Comparison of ENCODE assay signal across 1 cellular context in genomic region chr17:82252511-82253178, GRCh38.
A peak's percentile ranks its signal among the peaks of the same experiment; 100 is the strongest.
TF ChIP-seq lines count a peak whose summit lies in the region.

No MANE protein-coding gene starts in this region.

TF ChIP-seq in HepG2, 621 proteins besides CTCF, POLR2A, EP300 and RAD21 (continued from another document):
- no peak for TF ChIP-seq REPIN1 (CRISPR knock-in tag; IDR thresholded peaks at IDR 0.05; ENCODE audit: borderline replicate concordance, low read depth)
- TF ChIP-seq ZNF207 (IDR thresholded peaks at IDR 0.05; ENCODE audit: borderline replicate concordance) = no peak
- peak; percentile 22; the same call in 1 of the 2 replicates for TF ChIP-seq FOXC1 (CRISPR knock-in tag; IDR thresholded peaks at IDR 0.05; ENCODE audit: borderline replicate concordance)
- no peak for TF ChIP-seq TCF7L2 (IDR thresholded peaks at IDR 0.05; ENCODE audit: low read depth, low read length)
- TF ChIP-seq ZNF451 (CRISPR knock-in tag; IDR thresholded peaks at IDR 0.05) = no peak
- TF ChIP-seq JUN (CRISPR knock-in tag; IDR thresholded peaks at IDR 0.05) = no peak
- TF ChIP-seq ZC3H13 (CRISPR knock-in tag; IDR thresholded peaks at IDR 0.05) = peak; percentile 76; the same call in 1 of the 2 replicates
- 0 out of 2 replicates have a peak, but pooled peaks have one; percentile 35 for TF ChIP-seq ATF7-NPFF (CRISPR knock-in tag; IDR thresholded peaks at IDR 0.05; ENCODE audit: low read depth)
- TF ChIP-seq POLR2AphosphoS2 (IDR thresholded peaks at IDR 0.05; ENCODE audit: low read depth, low read length) = 0 out of 2 replicates have a peak, but pooled peaks have one; percentile 22
- no peak for TF ChIP-seq ATF6 (CRISPR knock-in tag; conservative IDR thresholded peaks at IDR 0.05)
